In genomic region chr7:127380479-127380878, GRCh38 we compare ENCODE assay signal across 1 cellular context.
TF ChIP-seq lines count a peak whose summit lies in the region.

No MANE protein-coding gene starts in this region.

TF ChIP-seq in HepG2, 621 proteins besides CTCF, POLR2A, EP300 and RAD21 (continued from another document):
- TF ChIP-seq, protein P1, sequence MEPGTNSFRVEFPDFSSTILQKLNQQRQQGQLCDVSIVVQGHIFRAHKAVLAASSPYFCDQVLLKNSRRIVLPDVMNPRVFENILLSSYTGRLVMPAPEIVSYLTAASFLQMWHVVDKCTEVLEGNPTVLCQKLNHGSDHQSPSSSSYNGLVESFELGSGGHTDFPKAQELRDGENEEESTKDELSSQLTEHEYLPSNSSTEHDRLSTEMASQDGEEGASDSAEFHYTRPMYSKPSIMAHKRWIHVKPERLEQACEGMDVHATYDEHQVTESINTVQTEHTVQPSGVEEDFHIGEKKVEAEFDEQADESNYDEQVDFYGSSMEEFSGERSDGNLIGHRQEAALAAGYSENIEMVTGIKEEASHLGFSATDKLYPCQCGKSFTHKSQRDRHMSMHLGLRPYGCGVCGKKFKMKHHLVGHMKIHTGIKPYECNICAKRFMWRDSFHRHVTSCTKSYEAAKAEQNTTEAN (CRISPR knock-in tag; conservative IDR thresholded peaks at IDR 0.05), result no peak
- no peak for TF ChIP-seq ZBTB40 (IDR thresholded peaks at IDR 0.05)
- no peak for TF ChIP-seq ZBTB40 (CRISPR knock-in tag; IDR thresholded peaks at IDR 0.05)
- TF ChIP-seq MTA3 (CRISPR knock-in tag; IDR thresholded peaks at IDR 0.05), result no peak
- no peak for TF ChIP-seq PRDM10 (CRISPR knock-in tag; IDR thresholded peaks at IDR 0.05; ENCODE audit: low read depth)
